ENCODE assay signal across 19 cellular contexts in the genomic region with DNA sequence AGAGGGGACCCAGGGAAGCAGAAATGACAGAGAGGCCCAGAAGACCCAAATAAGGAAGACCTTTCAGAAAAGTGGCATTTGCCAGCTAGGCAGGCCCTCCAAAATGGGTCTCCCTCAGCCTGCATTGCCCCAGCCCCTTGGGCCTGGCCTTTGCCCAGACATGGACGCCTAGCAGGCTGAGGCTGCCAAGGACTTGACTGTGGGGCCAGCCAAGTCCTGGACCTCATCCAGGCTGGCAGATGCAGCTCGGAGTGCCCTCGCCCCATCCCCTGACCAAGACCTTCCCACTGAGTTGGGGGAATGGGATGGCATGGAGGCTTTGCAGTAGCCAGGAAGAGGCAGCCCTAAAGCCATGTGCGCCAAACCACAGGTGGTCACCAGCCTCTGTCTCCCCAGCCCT.
DNase-seq lines count a peak whose midpoint lies in the region; ATAC-seq and TF ChIP-seq lines count a peak whose summit lies in the region.
"Had no signal": no experiment of that assay in that cellular context is flagged by ENCODE, and none has a peak within 500 bp of the region (broad histone marks: within the 10 kb centered on the region; RNA-seq: fewer than 3 reads in every experiment).

No MANE protein-coding gene starts in this region.

- DNase-seq in Right ventricle myocardium inferior (ENCODE audit: missing footprints) (no peak), cardiac septum (ENCODE audit: low spot score) (no peak), dorsolateral prefrontal cortex (peak in 7 of 10 donors; percentile 34 to 72 (median 60)), nephron progenitor cell (no peak), natural killer cell (no peak), HuH-7 (ENCODE audit: low spot score) (no peak), coronary artery (ENCODE audit: low spot score) (no peak), NCI-H1930 (lab: John Stamatoyannopoulos, UW) (no peak)
- DNase-seq: left colon; NCI-H146; NCI-H510A treated with DMSO at 0.1 percent for 48 hours; OCI-M1; stimulated activated CD4-positive, alpha-beta T cell treated with anti-CD3 and anti-CD28 coated beads, Interleukin-12 subunit alpha, Interleukin-12 subunit beta, amount 100 ng/mL, for 4 hours; stimulated activated naive CD4-positive, alpha-beta T cell had no signal

- peaks cover 16% of the 10 kb centered on the region for H3K36me3 Mint-ChIP-seq in nephron progenitor cell (ENCODE audit: low read depth)
- H3K36me3 Mint-ChIP-seq in natural killer cell: no peaks in the 10 kb centered on the region
- H3K36me3 Mint-ChIP-seq: type B pancreatic cell had no signal

- no peaks in the 10 kb centered on the region for H3K27me3 Mint-ChIP-seq in nephron progenitor cell (ENCODE audit: low read depth, poor library complexity)
- no peaks in the 10 kb centered on the region for H3K27me3 Mint-ChIP-seq in natural killer cell (ENCODE audit: low read depth in 2 of 2)
- H3K27me3 Mint-ChIP-seq: type B pancreatic cell had no signal

- H3K4me1 Mint-ChIP-seq in nephron progenitor cell (peaks cover 6% of the 10 kb centered on the region), natural killer cell (peaks cover 5% of the 10 kb centered on the region in 2 donors)

- H3K4me3 ChIP-seq in dorsolateral prefrontal cortex (no peak overlapping the region), coronary artery (no peak overlapping the region)
- H3K4me3 ChIP-seq: SJSA1 had no signal

- H3K27ac ChIP-seq in dorsolateral prefrontal cortex: peak overlapping the region in 4 of 59 donors; percentile 30 to 47 (median 42)
- no peak overlapping the region for H3K27ac ChIP-seq in coronary artery
- H3K27ac ChIP-seq: parathyroid adenoma, SJSA1 had no signal

- no peak overlapping the region for H3K4me3 Mint-ChIP-seq in nephron progenitor cell
- no peak overlapping the region for H3K4me3 Mint-ChIP-seq in natural killer cell
- H3K4me3 Mint-ChIP-seq: type B pancreatic cell had no signal

- peak; percentile 62 for ATAC-seq in Right ventricle myocardium inferior
- no peak for ATAC-seq in natural killer cell
- ATAC-seq: HCT116, left colon had no signal

- no peaks in the 10 kb centered on the region for H3K9me3 Mint-ChIP-seq in nephron progenitor cell
- no peaks in the 10 kb centered on the region for H3K9me3 Mint-ChIP-seq in natural killer cell
- H3K9me3 Mint-ChIP-seq: activated T-helper 2 cell treated with anti-CD3 and anti-CD28 coated beads, Interferon-gamma antibody, Interleukin-2, Interleukin-4, amounts not matched to agents 10 μg/mL and 5 μg/mL and 100 μg/mL, durations not matched to agents 14 hours and 24 hours and 36 hours; type B pancreatic cell had no signal

- H3K27ac Mint-ChIP-seq in nephron progenitor cell (peak overlapping the region; percentile 66), natural killer cell (no peak overlapping the region)
- H3K27ac Mint-ChIP-seq: activated T-helper 2 cell treated with anti-CD3 and anti-CD28 coated beads, Interferon-gamma antibody, Interleukin-2, Interleukin-4, amounts not matched to agents 10 μg/mL and 5 μg/mL and 100 μg/mL, durations not matched to agents 14 hours and 24 hours and 36 hours; type B pancreatic cell had no signal

- TF ChIP-seq CTCF in dorsolateral prefrontal cortex (IDR thresholded peaks at IDR 0.05 in 54 of 56, conservative IDR thresholded peaks at IDR 0.05 in 2 of 56; ENCODE audit: low read depth in 1 of 56, partially characterized antibody in 56 of 56) (no peak), nephron progenitor cell (IDR thresholded peaks at IDR 0.05) (no peak), natural killer cell (IDR thresholded peaks at IDR 0.05) (no peak), coronary artery (IDR thresholded peaks at IDR 0.05) (no peak)

- intact Hi-C loops in Right ventricle myocardium inferior (cut with DNase I): loop anchor here (10.0 kb wide), 1 partner anchor 84 kb away; no protein-coding TSS in a partner anchor
- intact Hi-C loops in cardiac septum (cut with DNase I): loop anchor here (5.0 kb wide), 1 partner anchor 83 kb away; no protein-coding TSS in a partner anchor
- intact Hi-C loops in dorsolateral prefrontal cortex (cut with DNase I): loop anchor here (5.0 to 10.0 kb wide), 3 partner anchors 86 to 517 kb away; a partner anchor contains a TSS
- intact Hi-C loops in natural killer cell (cut with micrococcal nuclease): no loop called here

- no peaks in the 10 kb centered on the region for H3K27me3 ChIP-seq in dorsolateral prefrontal cortex
- H3K27me3 ChIP-seq: SJSA1 had no signal

Comparison
In these comparisons a context has a peak if more than half of its experiments do, and no peak if none do; other contexts are left out.
1. DNase-seq: peak in dorsolateral prefrontal cortex (7 of 10); none in Right ventricle myocardium inferior (single experiment), cardiac septum (single experiment), nephron progenitor cell (single experiment), natural killer cell (single experiment), HuH-7 (single experiment), coronary artery (single experiment) and NCI-H1930 (0 of 2).